In genomic region chr12:113297621-113298471, GRCh38 we compare ENCODE assay signal across 15 cellular contexts. TPM values are rescaled to one million over a fixed set of nuclear protein-coding genes. Genes with fewer than 3 reads are reported as not detected.
DNase-seq lines count a peak whose midpoint lies in the region; ATAC-seq and TF ChIP-seq lines count a peak whose summit lies in the region.
"Had no signal": no experiment of that assay in that cellular context is flagged by ENCODE, and none has a peak within 500 bp of the region (broad histone marks: within the 10 kb centered on the region; RNA-seq: fewer than 3 reads in every experiment).

No MANE protein-coding gene starts in this region.

- H3K9me3 Mint-ChIP-seq in Caco-2 (ENCODE audit: unreplicated experiment): no peaks in the 10 kb centered on the region
- H3K9me3 Mint-ChIP-seq in stimulated activated naive B cell treated with anti-CD40 and anti-IgM and Interleukin-4, amounts not matched to agents 10 μg/mL and 1 μg/mL and 100 μg/mL, for 72 hours: no peaks in the 10 kb centered on the region
- no peaks in the 10 kb centered on the region for H3K9me3 Mint-ChIP-seq in T-helper 2 cell treated with Interferon-gamma antibody and Interleukin-4, amounts not matched to agents 5 μg/mL and 100 μg/mL, for 36 hours
- H3K9me3 Mint-ChIP-seq in activated CD4-positive, alpha-beta T cell treated with anti-CD3 and anti-CD28 coated beads for 36 hours (ENCODE audit: low read depth): no peaks in the 10 kb centered on the region
- H3K9me3 Mint-ChIP-seq: activated CD4-positive, alpha-beta memory T cell treated with anti-CD3 and anti-CD28 coated beads for 36 hours had no signal

- no peaks in the 10 kb centered on the region for H3F3A ChIP-seq in OCI-LY1 (ENCODE audit: insufficient read depth, low read length)

- H4K20me1 ChIP-seq in OCI-LY1 (ENCODE audit: insufficient read depth, low read length): no peaks in the 10 kb centered on the region

- H3K4me3 ChIP-seq in Caco-2 (ENCODE audit: low read depth, low read length): no peak overlapping the region
- no peak overlapping the region for H3K4me3 ChIP-seq in OCI-LY1 (ENCODE audit: low read depth, low read length, poor library complexity, severe bottlenecking)
- H3K4me3 ChIP-seq: PC-9 had no signal

- no peak for DNase-seq in Caco-2
- peak; percentile 35 for DNase-seq in left ventricle myocardium superior
- no peak for DNase-seq in stimulated activated naive B cell treated with anti-CD40 and anti-IgM and Interleukin-4, amounts not matched to agents 10 μg/mL and 1 μg/mL and 100 μg/mL, for 72 hours
- DNase-seq in T-helper 2 cell treated with Interferon-gamma antibody and Interleukin-4, amounts not matched to agents 5 μg/mL and 100 μg/mL, for 36 hours (ENCODE audit: low spot score): no peak
- DNase-seq in activated CD4-positive, alpha-beta T cell treated with anti-CD3 and anti-CD28 coated beads for 36 hours: no peak
- DNase-seq in NCI-H2227 treated with DMSO at 0.1 percent for 48 hours (lab: John Stamatoyannopoulos, UW): no peak
- DNase-seq: activated CD4-positive, alpha-beta memory T cell treated with anti-CD3 and anti-CD28 coated beads for 36 hours; activated naive CD4-positive, alpha-beta T cell treated with Interleukin-2 at 50 U/mL for 16 hours; AML-193; GDM1; KG1; PC-9; T-helper 1 cell had no signal

- peaks cover 23% of the 10 kb centered on the region for H3K36me3 Mint-ChIP-seq in Caco-2 (ENCODE audit: insufficient read depth, unreplicated experiment)
- peaks cover 34 to 61% of the 10 kb centered on the region in 2 donors for H3K36me3 Mint-ChIP-seq in stimulated activated naive B cell treated with anti-CD40 and anti-IgM and Interleukin-4, amounts not matched to agents 10 μg/mL and 1 μg/mL and 100 μg/mL, for 72 hours
- H3K36me3 Mint-ChIP-seq in T-helper 2 cell treated with Interferon-gamma antibody and Interleukin-4, amounts not matched to agents 5 μg/mL and 100 μg/mL, for 36 hours (ENCODE audit: low read depth): peaks cover 16% of the 10 kb centered on the region
- H3K36me3 Mint-ChIP-seq in activated CD4-positive, alpha-beta T cell treated with anti-CD3 and anti-CD28 coated beads for 36 hours (ENCODE audit: low read depth): peaks cover 12% of the 10 kb centered on the region

- ATAC-seq in left ventricle myocardium superior (peak; percentile 1), GM18502 (IDR thresholded peaks at IDR 0.05; ENCODE audit: poor library complexity, unreplicated experiment) (no peak)
- ATAC-seq in stimulated activated naive B cell treated with anti-CD40 and anti-IgM and Interleukin-4, amounts not matched to agents 10 μg/mL and 1 μg/mL and 100 μg/mL, for 72 hours (replicated peaks): no peak
- no peak for ATAC-seq in activated CD4-positive, alpha-beta T cell treated with anti-CD3 and anti-CD28 coated beads for 36 hours

- POLR2A ChIA-PET in Caco-2 (lab: Charles Lee): interaction anchor here (0.5 kb wide), 1 partner anchor 68 kb away, joined by 6 read pairs; no protein-coding TSS in a partner anchor
- POLR2A ChIA-PET in activated CD4-positive, alpha-beta T cell treated with anti-CD3 and anti-CD28 coated beads for 36 hours (lab: Charles Lee): no interaction called here

- H3K4me1 ChIP-seq in Caco-2: peaks cover 21% of the 10 kb centered on the region
- peaks cover 38% of the 10 kb centered on the region for H3K4me1 ChIP-seq in OCI-LY1 (ENCODE audit: insufficient read depth, low read length, severe bottlenecking)

- TF ChIP-seq CTCF in Caco-2 (IDR thresholded peaks at IDR 0.05; ENCODE audit: insufficient read depth in 1 of 2, low read depth in 1 of 2, low read length in 1 of 2, severe bottlenecking in 1 of 2, unreplicated experiment in 1 of 2): no peak
- no peak for TF ChIP-seq CTCF in OCI-LY1 (IDR thresholded peaks at IDR 0.05; ENCODE audit: low read length)

- H2AFZ ChIP-seq in OCI-LY1 (ENCODE audit: low read length): no peak overlapping the region
- H2AFZ ChIP-seq: PC-9 had no signal

- H3K27me3 ChIP-seq in Caco-2 (replicated peaks; ENCODE audit: control insufficient read depth, insufficient read depth, low read length) (no peaks in the 10 kb centered on the region), OCI-LY1 (ENCODE audit: insufficient read depth, low read length) (no peaks in the 10 kb centered on the region)

- CTCF ChIA-PET in Caco-2 (lab: Charles Lee): no interaction called here
- CTCF ChIA-PET in activated CD4-positive, alpha-beta T cell treated with anti-CD3 and anti-CD28 coated beads for 36 hours (lab: Charles Lee): interaction anchor here (0.7 kb wide), 1 partner anchor 98 kb away, joined by 4 read pairs; no protein-coding TSS in a partner anchor

- no peak overlapping the region for H3K4me3 Mint-ChIP-seq in Caco-2 (ENCODE audit: unreplicated experiment)
- H3K4me3 Mint-ChIP-seq in stimulated activated naive B cell treated with anti-CD40 and anti-IgM and Interleukin-4, amounts not matched to agents 10 μg/mL and 1 μg/mL and 100 μg/mL, for 72 hours: no peak overlapping the region
- H3K4me3 Mint-ChIP-seq in T-helper 2 cell treated with Interferon-gamma antibody and Interleukin-4, amounts not matched to agents 5 μg/mL and 100 μg/mL, for 36 hours: no peak overlapping the region
- H3K4me3 Mint-ChIP-seq in activated CD4-positive, alpha-beta T cell treated with anti-CD3 and anti-CD28 coated beads for 36 hours: no peak overlapping the region
- H3K4me3 Mint-ChIP-seq: activated CD4-positive, alpha-beta memory T cell treated with anti-CD3 and anti-CD28 coated beads for 36 hours had no signal

- H3K9me2 ChIP-seq in OCI-LY1 (ENCODE audit: low read depth, low read length): no peaks in the 10 kb centered on the region

- H3K9me3 ChIP-seq in Caco-2: no peaks in the 10 kb centered on the region
- H3K9me3 ChIP-seq in OCI-LY1 (ENCODE audit: low read length): no peaks in the 10 kb centered on the region

- peaks cover 8% of the 10 kb centered on the region for H3K4me1 Mint-ChIP-seq in Caco-2 (ENCODE audit: low read depth, unreplicated experiment)
- peaks cover 19 to 26% of the 10 kb centered on the region in 2 donors for H3K4me1 Mint-ChIP-seq in stimulated activated naive B cell treated with anti-CD40 and anti-IgM and Interleukin-4, amounts not matched to agents 10 μg/mL and 1 μg/mL and 100 μg/mL, for 72 hours
- peaks cover 8% of the 10 kb centered on the region for H3K4me1 Mint-ChIP-seq in T-helper 2 cell treated with Interferon-gamma antibody and Interleukin-4, amounts not matched to agents 5 μg/mL and 100 μg/mL, for 36 hours (ENCODE audit: low read depth)
- peaks cover 5% of the 10 kb centered on the region for H3K4me1 Mint-ChIP-seq in activated CD4-positive, alpha-beta T cell treated with anti-CD3 and anti-CD28 coated beads for 36 hours

- H3K36me3 ChIP-seq in Caco-2 (ENCODE audit: control insufficient read depth, insufficient read depth, low read length) (peaks cover 3% of the 10 kb centered on the region; the same call in 1 of the 2 replicates), OCI-LY1 (ENCODE audit: insufficient read depth, low read length) (peaks cover 84% of the 10 kb centered on the region)

- no peak overlapping the region for H3K4me2 ChIP-seq in OCI-LY1 (ENCODE audit: low read length)
- H3K4me2 ChIP-seq: PC-9 had no signal

- H3K27me3 Mint-ChIP-seq in Caco-2 (ENCODE audit: insufficient read depth, unreplicated experiment): no peaks in the 10 kb centered on the region
- no peaks in the 10 kb centered on the region for H3K27me3 Mint-ChIP-seq in stimulated activated naive B cell treated with anti-CD40 and anti-IgM and Interleukin-4, amounts not matched to agents 10 μg/mL and 1 μg/mL and 100 μg/mL, for 72 hours
- H3K27me3 Mint-ChIP-seq in T-helper 2 cell treated with Interferon-gamma antibody and Interleukin-4, amounts not matched to agents 5 μg/mL and 100 μg/mL, for 36 hours (ENCODE audit: low read depth): no peaks in the 10 kb centered on the region
- H3K27me3 Mint-ChIP-seq in activated CD4-positive, alpha-beta T cell treated with anti-CD3 and anti-CD28 coated beads for 36 hours: no peaks in the 10 kb centered on the region
- H3K27me3 Mint-ChIP-seq: activated CD4-positive, alpha-beta memory T cell treated with anti-CD3 and anti-CD28 coated beads for 36 hours had no signal

- intact Hi-C loops in Caco-2 (cut with micrococcal nuclease; ENCODE audit: unreplicated experiment): no loop called here
- intact Hi-C loops in left ventricle myocardium superior (cut with micrococcal nuclease): no loop called here
- intact Hi-C loops in activated CD4-positive, alpha-beta T cell treated with anti-CD3 and anti-CD28 coated beads for 36 hours (cut with DNase I, micrococcal nuclease): no loop called here

- H3K79me2 ChIP-seq in OCI-LY1 (ENCODE audit: insufficient read depth, low read length): no peaks in the 10 kb centered on the region

- peak overlapping the region; percentile 22 for H3K27ac Mint-ChIP-seq in Caco-2 (ENCODE audit: unreplicated experiment)
- peak overlapping the region; percentile 59 for H3K27ac Mint-ChIP-seq in stimulated activated naive B cell treated with anti-CD40 and anti-IgM and Interleukin-4, amounts not matched to agents 10 μg/mL and 1 μg/mL and 100 μg/mL, for 72 hours
- no peak overlapping the region for H3K27ac Mint-ChIP-seq in T-helper 2 cell treated with Interferon-gamma antibody and Interleukin-4, amounts not matched to agents 5 μg/mL and 100 μg/mL, for 36 hours
- H3K27ac Mint-ChIP-seq in activated CD4-positive, alpha-beta T cell treated with anti-CD3 and anti-CD28 coated beads for 36 hours: no peak overlapping the region
- H3K27ac Mint-ChIP-seq: activated CD4-positive, alpha-beta memory T cell treated with anti-CD3 and anti-CD28 coated beads for 36 hours had no signal

- no TSS peak for BruUV-seq in Caco-2 (replicated peaks; lab: Mats Ljungman, UMichigan)

- peak overlapping the region; percentile 68 for H3K27ac ChIP-seq in OCI-LY1 (ENCODE audit: low read depth, low read length, poor library complexity, severe bottlenecking)
- H3K27ac ChIP-seq: PC-9 had no signal

- no peak overlapping the region for H3K9ac ChIP-seq in OCI-LY1 (ENCODE audit: low read length)

RNA-seq across cellular contexts. Expression of gene SLC8B1, which starts 37.1 kb away (rescaled TPM):
- total RNA-seq in Caco-2 (2022): 13.0 and 13.9 TPM in 2 replicates
- total RNA-seq in left ventricle myocardium superior: 11.5 TPM
- total RNA-seq in activated CD4-positive, alpha-beta T cell treated with anti-CD3 and anti-CD28 coated beads for 36 hours: 10 to 100 TPM; 17.9 to 19.4 TPM

Comparison
In these comparisons a context has a peak if more than half of its experiments do, and no peak if none do; other contexts are left out.
1. H3K27ac Mint-ChIP-seq: peak in Caco-2 (single experiment) and stimulated activated naive B cell treated with anti-CD40 and anti-IgM and Interleukin-4, amounts not matched to agents 10 μg/mL and 1 μg/mL and 100 μg/mL, for 72 hours (single experiment); none in T-helper 2 cell treated with Interferon-gamma antibody and Interleukin-4, amounts not matched to agents 5 μg/mL and 100 μg/mL, for 36 hours (single experiment) and activated CD4-positive, alpha-beta T cell treated with anti-CD3 and anti-CD28 coated beads for 36 hours (single experiment).